ENCODE assay signal across 1 cellular context in the genomic region with DNA sequence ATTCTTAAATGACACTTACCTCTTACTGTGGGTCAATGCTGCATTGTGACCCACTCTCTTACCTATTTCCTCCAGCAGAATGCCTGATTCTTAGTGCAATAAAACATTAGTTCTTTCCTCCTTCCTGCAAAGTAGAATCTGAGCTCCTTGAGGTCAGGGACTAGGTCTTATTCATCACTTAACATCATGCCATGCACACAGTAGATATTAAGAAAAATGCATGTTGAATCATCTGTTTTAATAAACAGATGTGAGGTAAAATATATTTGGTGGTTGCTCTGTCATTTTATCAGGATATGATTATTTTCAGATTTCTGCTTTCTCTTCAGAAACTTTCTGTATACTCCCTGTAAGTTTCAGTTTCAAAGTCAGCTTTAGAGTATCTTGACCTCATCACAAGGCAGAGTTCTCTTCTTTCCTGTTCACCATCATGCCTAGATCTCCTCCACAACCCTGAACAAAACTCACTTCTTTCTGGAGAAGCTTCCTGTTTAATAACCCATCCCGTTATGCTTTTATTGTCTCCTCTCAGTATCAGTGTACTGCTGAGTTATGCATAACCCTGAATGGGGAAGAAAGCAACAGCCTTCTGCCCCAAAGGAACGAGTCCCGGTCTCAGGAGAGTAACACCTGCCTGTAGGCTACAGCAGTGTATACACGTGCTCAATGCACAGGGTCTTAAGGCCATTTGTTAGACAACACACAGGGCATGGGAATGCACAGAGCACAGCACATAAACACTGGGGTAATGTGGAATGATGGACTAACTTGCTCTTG.
TF ChIP-seq lines count a peak whose summit lies in the region.

No MANE protein-coding gene starts in this region.

TF ChIP-seq in HepG2, 621 proteins besides CTCF, POLR2A, EP300 and RAD21 (continued from another document and continues in another):
- TF ChIP-seq, protein P1, sequence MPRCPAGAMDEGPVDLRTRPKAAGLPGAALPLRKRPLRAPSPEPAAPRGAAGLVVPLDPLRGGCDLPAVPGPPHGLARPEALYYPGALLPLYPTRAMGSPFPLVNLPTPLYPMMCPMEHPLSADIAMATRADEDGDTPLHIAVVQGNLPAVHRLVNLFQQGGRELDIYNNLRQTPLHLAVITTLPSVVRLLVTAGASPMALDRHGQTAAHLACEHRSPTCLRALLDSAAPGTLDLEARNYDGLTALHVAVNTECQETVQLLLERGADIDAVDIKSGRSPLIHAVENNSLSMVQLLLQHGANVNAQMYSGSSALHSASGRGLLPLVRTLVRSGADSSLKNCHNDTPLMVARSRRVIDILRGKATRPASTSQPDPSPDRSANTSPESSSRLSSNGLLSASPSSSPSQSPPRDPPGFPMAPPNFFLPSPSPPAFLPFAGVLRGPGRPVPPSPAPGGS (CRISPR knock-in tag; IDR thresholded peaks at IDR 0.05), result no peak
- TF ChIP-seq, protein P2, sequence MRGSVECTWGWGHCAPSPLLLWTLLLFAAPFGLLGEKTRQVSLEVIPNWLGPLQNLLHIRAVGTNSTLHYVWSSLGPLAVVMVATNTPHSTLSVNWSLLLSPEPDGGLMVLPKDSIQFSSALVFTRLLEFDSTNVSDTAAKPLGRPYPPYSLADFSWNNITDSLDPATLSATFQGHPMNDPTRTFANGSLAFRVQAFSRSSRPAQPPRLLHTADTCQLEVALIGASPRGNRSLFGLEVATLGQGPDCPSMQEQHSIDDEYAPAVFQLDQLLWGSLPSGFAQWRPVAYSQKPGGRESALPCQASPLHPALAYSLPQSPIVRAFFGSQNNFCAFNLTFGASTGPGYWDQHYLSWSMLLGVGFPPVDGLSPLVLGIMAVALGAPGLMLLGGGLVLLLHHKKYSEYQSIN (CRISPR knock-in tag; IDR thresholded peaks at IDR 0.05; ENCODE audit: borderline replicate concordance), result no peak
- TF ChIP-seq ZZZ3 (CRISPR knock-in tag; IDR thresholded peaks at IDR 0.05; ENCODE audit: borderline replicate concordance) (no peak), ZNF142 (CRISPR knock-in tag; IDR thresholded peaks at IDR 0.05) (no peak), NCOA1 (CRISPR knock-in tag; IDR thresholded peaks at IDR 0.05) (peak; percentile 11; the same call in 1 of the 2 replicates), SRSF4 (IDR thresholded peaks at IDR 0.05; ENCODE audit: low read depth, low read length, poor library complexity, severe bottlenecking) (no peak), PAXIP1 (CRISPR knock-in tag; conservative IDR thresholded peaks at IDR 0.05) (no peak), CHCHD3 (CRISPR knock-in tag; IDR thresholded peaks at IDR 0.05) (no peak), GATAD2A (CRISPR knock-in tag; IDR thresholded peaks at IDR 0.05) (peak; percentile 85), ZFX (CRISPR knock-in tag; IDR thresholded peaks at IDR 0.05; ENCODE audit: low read depth) (peak; percentile 55), PPARG (CRISPR knock-in tag; conservative IDR thresholded peaks at IDR 0.05) (no peak), MAFG (CRISPR knock-in tag; IDR thresholded peaks at IDR 0.05) (no peak), MAZ (IDR thresholded peaks at IDR 0.05; ENCODE audit: borderline replicate concordance, low read depth, low read length) (no peak), MAZ (CRISPR knock-in tag; IDR thresholded peaks at IDR 0.05; ENCODE audit: low read depth) (no peak), HOXA9 (CRISPR knock-in tag; IDR thresholded peaks at IDR 0.05; ENCODE audit: borderline replicate concordance) (no peak), AFF4 (CRISPR knock-in tag; IDR thresholded peaks at IDR 0.05) (peak; percentile 61; the same call in 1 of the 2 replicates), ARNTL (CRISPR knock-in tag; IDR thresholded peaks at IDR 0.05) (peak; percentile 52; the same call in 1 of the 2 replicates)
- TF ChIP-seq, protein P3, sequence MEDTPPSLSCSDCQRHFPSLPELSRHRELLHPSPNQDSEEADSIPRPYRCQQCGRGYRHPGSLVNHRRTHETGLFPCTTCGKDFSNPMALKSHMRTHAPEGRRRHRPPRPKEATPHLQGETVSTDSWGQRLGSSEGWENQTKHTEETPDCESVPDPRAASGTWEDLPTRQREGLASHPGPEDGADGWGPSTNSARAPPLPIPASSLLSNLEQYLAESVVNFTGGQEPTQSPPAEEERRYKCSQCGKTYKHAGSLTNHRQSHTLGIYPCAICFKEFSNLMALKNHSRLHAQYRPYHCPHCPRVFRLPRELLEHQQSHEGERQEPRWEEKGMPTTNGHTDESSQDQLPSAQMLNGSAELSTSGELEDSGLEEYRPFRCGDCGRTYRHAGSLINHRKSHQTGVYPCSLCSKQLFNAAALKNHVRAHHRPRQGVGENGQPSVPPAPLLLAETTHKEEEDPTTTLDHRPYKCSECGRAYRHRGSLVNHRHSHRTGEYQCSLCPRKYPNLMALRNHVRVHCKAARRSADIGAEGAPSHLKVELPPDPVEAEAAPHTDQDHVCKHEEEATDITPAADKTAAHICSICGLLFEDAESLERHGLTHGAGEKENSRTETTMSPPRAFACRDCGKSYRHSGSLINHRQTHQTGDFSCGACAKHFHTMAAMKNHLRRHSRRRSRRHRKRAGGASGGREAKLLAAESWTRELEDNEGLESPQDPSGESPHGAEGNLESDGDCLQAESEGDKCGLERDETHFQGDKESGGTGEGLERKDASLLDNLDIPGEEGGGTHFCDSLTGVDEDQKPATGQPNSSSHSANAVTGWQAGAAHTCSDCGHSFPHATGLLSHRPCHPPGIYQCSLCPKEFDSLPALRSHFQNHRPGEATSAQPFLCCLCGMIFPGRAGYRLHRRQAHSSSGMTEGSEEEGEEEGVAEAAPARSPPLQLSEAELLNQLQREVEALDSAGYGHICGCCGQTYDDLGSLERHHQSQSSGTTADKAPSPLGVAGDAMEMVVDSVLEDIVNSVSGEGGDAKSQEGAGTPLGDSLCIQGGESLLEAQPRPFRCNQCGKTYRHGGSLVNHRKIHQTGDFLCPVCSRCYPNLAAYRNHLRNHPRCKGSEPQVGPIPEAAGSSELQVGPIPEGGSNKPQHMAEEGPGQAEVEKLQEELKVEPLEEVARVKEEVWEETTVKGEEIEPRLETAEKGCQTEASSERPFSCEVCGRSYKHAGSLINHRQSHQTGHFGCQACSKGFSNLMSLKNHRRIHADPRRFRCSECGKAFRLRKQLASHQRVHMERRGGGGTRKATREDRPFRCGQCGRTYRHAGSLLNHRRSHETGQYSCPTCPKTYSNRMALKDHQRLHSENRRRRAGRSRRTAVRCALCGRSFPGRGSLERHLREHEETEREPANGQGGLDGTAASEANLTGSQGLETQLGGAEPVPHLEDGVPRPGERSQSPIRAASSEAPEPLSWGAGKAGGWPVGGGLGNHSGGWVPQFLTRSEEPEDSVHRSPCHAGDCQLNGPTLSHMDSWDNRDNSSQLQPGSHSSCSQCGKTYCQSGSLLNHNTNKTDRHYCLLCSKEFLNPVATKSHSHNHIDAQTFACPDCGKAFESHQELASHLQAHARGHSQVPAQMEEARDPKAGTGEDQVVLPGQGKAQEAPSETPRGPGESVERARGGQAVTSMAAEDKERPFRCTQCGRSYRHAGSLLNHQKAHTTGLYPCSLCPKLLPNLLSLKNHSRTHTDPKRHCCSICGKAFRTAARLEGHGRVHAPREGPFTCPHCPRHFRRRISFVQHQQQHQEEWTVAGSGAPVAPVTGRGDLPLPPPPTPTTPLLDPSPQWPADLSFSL (CRISPR knock-in tag; IDR thresholded peaks at IDR 0.05), result peak; percentile 70; the same call in 1 of the 2 replicates
- TF ChIP-seq, protein P4, sequence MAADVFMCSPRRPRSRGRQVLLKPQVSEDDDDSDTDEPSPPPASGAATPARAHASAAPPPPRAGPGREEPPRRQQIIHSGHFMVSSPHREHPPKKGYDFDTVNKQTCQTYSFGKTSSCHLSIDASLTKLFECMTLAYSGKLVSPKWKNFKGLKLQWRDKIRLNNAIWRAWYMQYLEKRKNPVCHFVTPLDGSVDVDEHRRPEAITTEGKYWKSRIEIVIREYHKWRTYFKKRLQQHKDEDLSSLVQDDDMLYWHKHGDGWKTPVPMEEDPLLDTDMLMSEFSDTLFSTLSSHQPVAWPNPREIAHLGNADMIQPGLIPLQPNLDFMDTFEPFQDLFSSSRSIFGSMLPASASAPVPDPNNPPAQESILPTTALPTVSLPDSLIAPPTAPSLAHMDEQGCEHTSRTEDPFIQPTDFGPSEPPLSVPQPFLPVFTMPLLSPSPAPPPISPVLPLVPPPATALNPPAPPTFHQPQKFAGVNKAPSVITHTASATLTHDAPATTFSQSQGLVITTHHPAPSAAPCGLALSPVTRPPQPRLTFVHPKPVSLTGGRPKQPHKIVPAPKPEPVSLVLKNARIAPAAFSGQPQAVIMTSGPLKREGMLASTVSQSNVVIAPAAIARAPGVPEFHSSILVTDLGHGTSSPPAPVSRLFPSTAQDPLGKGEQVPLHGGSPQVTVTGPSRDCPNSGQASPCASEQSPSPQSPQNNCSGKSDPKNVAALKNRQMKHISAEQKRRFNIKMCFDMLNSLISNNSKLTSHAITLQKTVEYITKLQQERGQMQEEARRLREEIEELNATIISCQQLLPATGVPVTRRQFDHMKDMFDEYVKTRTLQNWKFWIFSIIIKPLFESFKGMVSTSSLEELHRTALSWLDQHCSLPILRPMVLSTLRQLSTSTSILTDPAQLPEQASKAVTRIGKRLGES (CRISPR knock-in tag; IDR thresholded peaks at IDR 0.05; ENCODE audit: borderline replicate concordance), result no peak
